Comparison of ENCODE assay signal across 19 cellular contexts in genomic region chr3:24348348-24348747, GRCh38.
DNase-seq lines count a peak whose midpoint lies in the region; ATAC-seq, FAIRE-seq and TF ChIP-seq lines count a peak whose summit lies in the region.
"Had no signal": no experiment of that assay in that cellular context is flagged by ENCODE, and none has a peak within 500 bp of the region (broad histone marks: within the 10 kb centered on the region; RNA-seq: fewer than 3 reads in every experiment).

No MANE protein-coding gene starts in this region.

- no peak overlapping the region for H3K27ac Mint-ChIP-seq in chondrocyte (ENCODE audit: unreplicated experiment)
- H3K27ac Mint-ChIP-seq: CD4-positive, alpha-beta memory T cell had no signal

- no peaks in the 10 kb centered on the region for H3K36me3 Mint-ChIP-seq in chondrocyte (ENCODE audit: low read depth)
- H3K36me3 Mint-ChIP-seq: CD4-positive, alpha-beta memory T cell had no signal

- no peak overlapping the region for H2BK120ac ChIP-seq in mesenchymal stem cell (ENCODE audit: low read depth, low read length)

- H3K4me1 Mint-ChIP-seq in chondrocyte (ENCODE audit: low read depth): peaks cover 24% of the 10 kb centered on the region
- H3K4me1 Mint-ChIP-seq: CD4-positive, alpha-beta memory T cell had no signal

- intact Hi-C loops in K562 (cut with micrococcal nuclease) (no loop called here), aorta (cut with DNase I) (no loop called here)

- H3K4me3 ChIP-seq in K562: no peak overlapping the region
- H3K4me3 ChIP-seq in mesenchymal stem cell (ENCODE audit: insufficient read depth in 1 of 2, low read depth in 1 of 2, low read length in 2 of 2): no peak overlapping the region
- H3K4me3 ChIP-seq in aorta (ENCODE audit: low read length in 2 of 2): no peak overlapping the region
- H3K4me3 ChIP-seq: GM23248, HAP-1 had no signal

- no peak overlapping the region for H2BK12ac ChIP-seq in mesenchymal stem cell (ENCODE audit: low read length in 2 of 2)

- WGBS in K562 (ENCODE audit: insufficient coverage, low coverage, missing lambda C conversion rate): 64% methylated on average over 4 of the region's 4 CpGs
- WGBS in mesenchymal stem cell: 90% methylated on average over 4 of the region's 4 CpGs
- WGBS in aorta, 2 donors: 75 to 76% methylated on average over 4 of the region's 4 CpGs

- H2AK5ac ChIP-seq in mesenchymal stem cell (ENCODE audit: low read length, severe bottlenecking): no peak overlapping the region

- H4K8ac ChIP-seq in mesenchymal stem cell (ENCODE audit: low read length): peak overlapping the region; percentile 12

- no peak overlapping the region for H3K18ac ChIP-seq in mesenchymal stem cell (ENCODE audit: low read depth in 1 of 2, low read length in 2 of 2)

- CTCF ChIA-PET in K562 (lab: Yijun Ruan, JAX; ENCODE audit: low intra/inter-chr PET ratio): no interaction called here

- H3K14ac ChIP-seq in mesenchymal stem cell (ENCODE audit: low read length in 2 of 2): no peak overlapping the region

- no peaks in the 10 kb centered on the region for H3K9me3 Mint-ChIP-seq in chondrocyte (ENCODE audit: low read depth)
- H3K9me3 Mint-ChIP-seq: CD4-positive, alpha-beta memory T cell had no signal

- POLR2A ChIA-PET in K562 (lab: Yijun Ruan, JAX): no interaction called here

- TF ChIP-seq POLR2A in K562 (conservative IDR thresholded peaks at IDR 0.05): no peak

- TF ChIP-seq RAD21 in K562 (CRISPR knock-in tag; conservative IDR thresholded peaks at IDR 0.05 in 1 of 2, IDR thresholded peaks at IDR 0.05 in 1 of 2): no peak

- H3K27ac ChIP-seq in K562 (ENCODE audit: extremely low read depth, low read depth, low read length) (peak overlapping the region; percentile 89), mesenchymal stem cell (ENCODE audit: low read length, poor library complexity, severe bottlenecking) (no peak overlapping the region), aorta (ENCODE audit: low read depth in 1 of 2, low read length in 2 of 2) (peak overlapping the region; percentile 58 to 61)
- H3K27ac ChIP-seq: GM23248 had no signal

- peaks cover 2% of the 10 kb centered on the region for H3K79me1 ChIP-seq in mesenchymal stem cell (replicated peaks; ENCODE audit: low read length, poor library complexity, severe bottlenecking)

- in situ Hi-C loops in K562 (cut with MboI): no loop called here

- H3K36me3 ChIP-seq in K562 (ENCODE audit: control insufficient read depth, insufficient read depth, low read length): no peaks in the 10 kb centered on the region; the same call in 2 of the 3 replicates
- no peaks in the 10 kb centered on the region for H3K36me3 ChIP-seq in mesenchymal stem cell (ENCODE audit: control insufficient read depth in 1 of 2, insufficient read depth in 2 of 2, low read depth in 1 of 2, low read length in 2 of 2)
- H3K36me3 ChIP-seq in aorta (ENCODE audit: control insufficient read depth in 1 of 2, insufficient read depth in 2 of 2, low read length in 1 of 2): no peaks in the 10 kb centered on the region
- H3K36me3 ChIP-seq: HAP-1 had no signal

- FAIRE-seq in K562 (lab: Jason Lieb, UNC): no peak
- FAIRE-seq: G401.6, GM12892, H54 had no signal

- H3K4me3 Mint-ChIP-seq in chondrocyte (ENCODE audit: unreplicated experiment): no peak overlapping the region
- H3K4me3 Mint-ChIP-seq: CD4-positive, alpha-beta memory T cell had no signal

- H3K79me2 ChIP-seq in K562 (ENCODE audit: control insufficient read depth, insufficient read depth, low read length): peaks cover 32% of the 10 kb centered on the region

- no peaks in the 10 kb centered on the region for H3K27me3 ChIP-seq in K562 (ENCODE audit: control insufficient read depth in 2 of 2, insufficient read depth in 2 of 2, low read length in 2 of 2)
- no peaks in the 10 kb centered on the region for H3K27me3 ChIP-seq in mesenchymal stem cell (ENCODE audit: control insufficient read depth in 1 of 2, insufficient read depth in 1 of 2, low read length in 2 of 2)
- H3K27me3 ChIP-seq in aorta (ENCODE audit: control insufficient read depth in 1 of 2, insufficient read depth in 2 of 2, low read length in 1 of 2): no peaks in the 10 kb centered on the region

- H3K9me3 ChIP-seq in K562 (replicated peaks; ENCODE audit: control insufficient read depth, insufficient read depth, low read depth, low read length): no peaks in the 10 kb centered on the region
- no peaks in the 10 kb centered on the region for H3K9me3 ChIP-seq in mesenchymal stem cell (ENCODE audit: control insufficient read depth, low read length)
- no peaks in the 10 kb centered on the region for H3K9me3 ChIP-seq in aorta (ENCODE audit: control insufficient read depth, low read length)
- H3K9me3 ChIP-seq: HAP-1 had no signal

- H3K23ac ChIP-seq in mesenchymal stem cell (ENCODE audit: low read length in 2 of 2): no peak overlapping the region

- TF ChIP-seq CTCF in K562 (IDR thresholded peaks at IDR 0.05 in 2 of 3, conservative IDR thresholded peaks at IDR 0.05 in 1 of 3; ENCODE audit: insufficient read depth in 2 of 3, low read depth in 1 of 3, low read length in 3 of 3): no peak
- no peak for TF ChIP-seq CTCF in chondrocyte (IDR thresholded peaks at IDR 0.05)

- peak; percentile 51 for DNase-seq in OCI-M1 (lab: John Stamatoyannopoulos, UW)
- DNase-seq in K562 (ENCODE audit: extremely low read depth in 1 of 4, low spot score in 3 of 4): no peak
- no peak for DNase-seq in mesenchymal stem cell
- DNase-seq in aorta: no peak
- no peak for DNase-seq in HuH-7.5 (ENCODE audit: low spot score)
- DNase-seq in HUDEP-2 (lab: John Stamatoyannopoulos, UW; ENCODE audit: unreplicated experiment in 76 of 76): no peak
- DNase-seq in DMS 273 treated with DMSO at 0.1 percent for 48 hours (lab: John Stamatoyannopoulos, UW): no peak
- no peak for DNase-seq in chondrocyte (ENCODE audit: low spot score)
- DNase-seq: C1 segment of cervical spinal cord; Calu3; CD4-positive, alpha-beta memory T cell; COR-L47; DMS153; DND-41; GM23248 had no signal

- no peak overlapping the region for H4K91ac ChIP-seq in mesenchymal stem cell (ENCODE audit: low read length)

- H3K9me1 ChIP-seq in K562 (ENCODE audit: control insufficient read depth, insufficient read depth, low read length): no peaks in the 10 kb centered on the region

- BruUV-seq in K562 (replicated peaks; lab: Mats Ljungman, UMichigan): no TSS peak

- H2AFZ ChIP-seq in K562 (ENCODE audit: low read depth, low read length): peak overlapping the region; percentile 61
- no peak overlapping the region for H2AFZ ChIP-seq in mesenchymal stem cell (ENCODE audit: low read depth, low read length)
- H2AFZ ChIP-seq: GM23248 had no signal

- TF ChIP-seq EP300 in K562 (IDR thresholded peaks at IDR 0.05; ENCODE audit: low read length): no peak

- no peak overlapping the region for H2BK15ac ChIP-seq in mesenchymal stem cell (ENCODE audit: low read depth, poor library complexity, severe bottlenecking)

- peak overlapping the region; percentile 13 for H3K4me2 ChIP-seq in K562 (ENCODE audit: insufficient read depth, low read length)
- H3K4me2 ChIP-seq in mesenchymal stem cell (ENCODE audit: low read length, poor library complexity, severe bottlenecking): no peak overlapping the region

- no peaks in the 10 kb centered on the region for H3K27me3 Mint-ChIP-seq in chondrocyte (ENCODE audit: low read depth)
- H3K27me3 Mint-ChIP-seq: CD4-positive, alpha-beta memory T cell had no signal

- H3K4me1 ChIP-seq in K562 (replicated peaks in 1 of 2; ENCODE audit: control insufficient read depth in 2 of 2, insufficient read depth in 2 of 2, low read length in 2 of 2): peaks cover 3 to 38% of the 10 kb centered on the region in 2 experiments; a peak in 4 of 5 replicates
- no peaks in the 10 kb centered on the region for H3K4me1 ChIP-seq in mesenchymal stem cell (ENCODE audit: control insufficient read depth, insufficient read depth, low read depth, low read length)
- peaks cover 5 to 14% of the 10 kb centered on the region in 2 donors for H3K4me1 ChIP-seq in aorta (ENCODE audit: control insufficient read depth in 1 of 2, insufficient read depth in 2 of 2, low read length in 2 of 2)

- H3K4ac ChIP-seq in mesenchymal stem cell (ENCODE audit: low read depth in 1 of 2, low read length in 2 of 2): no peak overlapping the region

- H3K9ac ChIP-seq in K562 (ENCODE audit: insufficient read depth in 1 of 2, low read depth in 2 of 2, low read length in 2 of 2): peak overlapping the region in 1 of 2 experiments; percentile 20; a peak in 1 of 4 replicates
- H3K9ac ChIP-seq in mesenchymal stem cell (ENCODE audit: low read length): no peak overlapping the region
- H3K9ac ChIP-seq: GM23248 had no signal

- H4K20me1 ChIP-seq in K562 (replicated peaks; ENCODE audit: control insufficient read depth, insufficient read depth, low read length): no peaks in the 10 kb centered on the region

- H2BK5ac ChIP-seq in mesenchymal stem cell (ENCODE audit: low read depth, low read length, poor library complexity, severe bottlenecking): no peak overlapping the region

- ATAC-seq in K562 (no peak; the same call in 2 of the 3 replicates), aorta (ENCODE audit: low FRiP score) (no peak)

TF ChIP-seq in K562, 482 proteins besides CTCF, POLR2A, EP300 and RAD21 (continues in another document):
- TF ChIP-seq ATF1 (CRISPR knock-in tag; IDR thresholded peaks at IDR 0.05): no peak
- TF ChIP-seq ATF1 (tag; IDR thresholded peaks at IDR 0.05): no peak
- TF ChIP-seq ID3 (CRISPR knock-in tag; IDR thresholded peaks at IDR 0.05): 0 out of 2 replicates have a peak, but pooled peaks have one; percentile 16
- TF ChIP-seq ID3 (tag; IDR thresholded peaks at IDR 0.05): no peak
- TF ChIP-seq E2F1 (CRISPR knock-in tag; IDR thresholded peaks at IDR 0.05): no peak
- TF ChIP-seq CSDE1 (IDR thresholded peaks at IDR 0.05): no peak
- TF ChIP-seq FOXM1 (IDR thresholded peaks at IDR 0.05; ENCODE audit: low read depth): peak; percentile 37; the same call in 1 of the 2 replicates
- no peak for TF ChIP-seq FOXM1 (CRISPR knock-in tag; IDR thresholded peaks at IDR 0.05; ENCODE audit: low read depth)
